Comparison of ENCODE assay signal across 22 cellular contexts in genomic region chr14:93893550-93894329, GRCh38. TPM values are rescaled to one million over a fixed set of nuclear protein-coding genes. Genes with fewer than 3 reads are reported as not detected.
DNase-seq lines count a peak whose midpoint lies in the region; FAIRE-seq and TF ChIP-seq lines count a peak whose summit lies in the region.
"Had no signal": no experiment of that assay in that cellular context is flagged by ENCODE, and none has a peak within 500 bp of the region (broad histone marks: within the 10 kb centered on the region; RNA-seq: fewer than 3 reads in every experiment).

No MANE protein-coding gene starts in this region.

- no peaks in the 10 kb centered on the region for H3K9me3 Mint-ChIP-seq in activated naive CD4-positive, alpha-beta T cell treated with anti-CD3 and anti-CD28 coated beads, Interleukin-2, amount 10 ng/mL, durations not matched to agents 7 days and 5 days
- H3K9me3 Mint-ChIP-seq: activated CD4-positive, alpha-beta memory T cell treated with anti-CD3 and anti-CD28 coated beads, Interleukin-2, amount 10 ng/mL, durations not matched to agents 7 days and 5 days had no signal

- intact Hi-C loops in esophagus squamous epithelium (cut with DNase I): loop anchor here (5.0 kb wide), 1 partner anchor 241 kb away; no protein-coding TSS in a partner anchor
- intact Hi-C loops in kidney (cut with DNase I): no loop called here

- WGBS in esophagus squamous epithelium, 2 donors: 61 to 68% methylated on average over 15 to 17 of the region's 18 CpGs

- no peaks in the 10 kb centered on the region for H3K4me1 Mint-ChIP-seq in activated naive CD4-positive, alpha-beta T cell treated with anti-CD3 and anti-CD28 coated beads, Interleukin-2, amount 10 ng/mL, durations not matched to agents 7 days and 5 days
- H3K4me1 Mint-ChIP-seq: activated CD4-positive, alpha-beta memory T cell treated with anti-CD3 and anti-CD28 coated beads, Interleukin-2, amount 10 ng/mL, durations not matched to agents 7 days and 5 days; CD14-positive monocyte had no signal

- H3K36me3 ChIP-seq in esophagus squamous epithelium (no peaks in the 10 kb centered on the region), kidney (ENCODE audit: control insufficient read depth in 1 of 2, insufficient read depth in 2 of 2, low read length in 2 of 2) (no peaks in the 10 kb centered on the region)
- H3K36me3 ChIP-seq: SJSA1 had no signal

- peaks cover 43% of the 10 kb centered on the region for H3K27me3 Mint-ChIP-seq in activated naive CD4-positive, alpha-beta T cell treated with anti-CD3 and anti-CD28 coated beads, Interleukin-2, amount 10 ng/mL, durations not matched to agents 7 days and 5 days

- POLR2A ChIA-PET in HEK293T (lab: Yijun Ruan, JAX): no interaction called here

- peaks cover 0 to 26% (median 0%) of the 10 kb centered on the region in 4 donors for H3K27me3 ChIP-seq in esophagus squamous epithelium
- H3K27me3 ChIP-seq: SJSA1 had no signal

- no peak overlapping the region for H3K9ac ChIP-seq in kidney (ENCODE audit: low read length in 2 of 2)

- no peak for FAIRE-seq in kidney (lab: Jason Lieb, UNC)
- FAIRE-seq: G401.6, RCC 7860 had no signal

- H3K9me3 ChIP-seq in esophagus squamous epithelium (no peaks in the 10 kb centered on the region), kidney (ENCODE audit: control insufficient read depth in 1 of 2, low read length in 2 of 2) (no peaks in the 10 kb centered on the region)
- H3K9me3 ChIP-seq: SJSA1 had no signal

- DNase-seq in AG10803 (ENCODE audit: low read depth) (peak; percentile 17), NCI-H82 (lab: John Stamatoyannopoulos, UW) (peak; percentile 79), esophagus squamous epithelium (lab: John Stamatoyannopoulos, UW) (no peak), kidney (peak; percentile 62), glomerular visceral epithelial cell (ENCODE audit: extremely low spot score) (no peak), HEK293T (ENCODE audit: extremely low spot score) (no peak), NCI-H446 (lab: John Stamatoyannopoulos, UW) (no peak)
- DNase-seq in activated naive CD4-positive, alpha-beta T cell treated with anti-CD3 and anti-CD28 coated beads, Interleukin-2, amount 10 ng/mL, durations not matched to agents 7 days and 5 days: no peak
- DNase-seq: NCI-H2029 had no signal

- H3K4me3 ChIP-seq in AG10803 (ENCODE audit: low read length) (no peak overlapping the region), esophagus squamous epithelium (no peak overlapping the region), kidney (ENCODE audit: low read length in 2 of 2) (no peak overlapping the region)
- H3K4me3 ChIP-seq: SJSA1 had no signal

- CTCF ChIA-PET in activated naive CD4-positive, alpha-beta T cell treated with anti-CD3 and anti-CD28 coated beads, Interleukin-2, amount 10 ng/mL, durations not matched to agents 7 days and 5 days (lab: Charles Lee): interaction anchor here (0.8 to 1.1 kb wide), 2 partner anchors 181 to 239 kb away, joined by 3 to 6 read pairs; no protein-coding TSS in a partner anchor
- CTCF ChIA-PET in HEK293T (lab: Yijun Ruan, JAX): interaction anchor here (0.7 kb wide), 1 partner anchor 17 kb away, joined by 3 read pairs; no protein-coding TSS in a partner anchor

- H3K27ac ChIP-seq in esophagus squamous epithelium (peak overlapping the region in 3 of 4 donors; percentile 37 to 68 (median 66)), kidney (ENCODE audit: low read depth in 2 of 2, low read length in 2 of 2) (no peak overlapping the region)
- H3K27ac ChIP-seq: dorsolateral prefrontal cortex, SJSA1 had no signal

- H3K4me1 ChIP-seq in esophagus squamous epithelium: peaks cover 0 to 25% (median 7%) of the 10 kb centered on the region in 3 donors
- H3K4me1 ChIP-seq in kidney (ENCODE audit: control insufficient read depth in 1 of 2, insufficient read depth in 1 of 2, low read depth in 1 of 2, low read length in 2 of 2): no peaks in the 10 kb centered on the region
- H3K4me1 ChIP-seq: SJSA1 had no signal

- TF ChIP-seq CTCF in AG10803 (conservative IDR thresholded peaks at IDR 0.05; ENCODE audit: low read length): no peak
- TF ChIP-seq CTCF in esophagus squamous epithelium (IDR thresholded peaks at IDR 0.05): no peak
- TF ChIP-seq CTCF in kidney (IDR thresholded peaks at IDR 0.05; ENCODE audit: borderline replicate concordance, extremely low read depth, insufficient read depth): no peak

- H3K36me3 Mint-ChIP-seq in activated naive CD4-positive, alpha-beta T cell treated with anti-CD3 and anti-CD28 coated beads, Interleukin-2, amount 10 ng/mL, durations not matched to agents 7 days and 5 days: no peaks in the 10 kb centered on the region
- H3K36me3 Mint-ChIP-seq: CD14-positive monocyte had no signal

- no peak for TF ChIP-seq POLR2A in esophagus squamous epithelium (IDR thresholded peaks at IDR 0.05)

- no peak overlapping the region for H3K27ac Mint-ChIP-seq in activated naive CD4-positive, alpha-beta T cell treated with anti-CD3 and anti-CD28 coated beads, Interleukin-2, amount 10 ng/mL, durations not matched to agents 7 days and 5 days
- H3K27ac Mint-ChIP-seq: activated CD4-positive, alpha-beta memory T cell treated with anti-CD3 and anti-CD28 coated beads, Interleukin-2, amount 10 ng/mL, durations not matched to agents 7 days and 5 days; CD14-positive monocyte had no signal

- H3K4me3 Mint-ChIP-seq in activated naive CD4-positive, alpha-beta T cell treated with anti-CD3 and anti-CD28 coated beads, Interleukin-2, amount 10 ng/mL, durations not matched to agents 7 days and 5 days: no peak overlapping the region
- H3K4me3 Mint-ChIP-seq: activated CD4-positive, alpha-beta memory T cell treated with anti-CD3 and anti-CD28 coated beads, Interleukin-2, amount 10 ng/mL, durations not matched to agents 7 days and 5 days; CD14-positive monocyte had no signal

TF ChIP-seq in HEK293T, 16 proteins besides CTCF, POLR2A, EP300 and RAD21:
- TF ChIP-seq ZNF384 (IDR thresholded peaks at IDR 0.05) (no peak), SUZ12 (IDR thresholded peaks at IDR 0.05) (no peak), TARDBP (IDR thresholded peaks at IDR 0.05) (no peak), PKNOX1 (IDR thresholded peaks at IDR 0.05) (no peak), HDGF (IDR thresholded peaks at IDR 0.05; ENCODE audit: borderline replicate concordance) (no peak), ARNT (IDR thresholded peaks at IDR 0.05) (no peak)

RNA-seq across cellular contexts. Expression of gene FAM181A, which starts 33.4 kb away (rescaled TPM):
- total RNA-seq in esophagus squamous epithelium: not detected
- not detected for total RNA-seq in kidney
- not detected for polyA plus RNA-seq in kidney (ENCODE audit: insufficient read depth, low read depth, low replicate concordance)
- total RNA-seq: A673; activated CD4-positive, alpha-beta memory T cell treated with anti-CD3 and anti-CD28 coated beads, Interleukin-2, amount 10 ng/mL, durations not matched to agents 7 days and 5 days; epithelial cell of proximal tubule; lung microvascular endothelial cell; osteocyte; right cardiac atrium; SJSA1; subcutaneous adipose tissue; T-helper 2 cell treated with Interferon-gamma antibody and Interleukin-4, amounts not matched to agents 100 ng/mL and 5 ng/mL, for 36 hours had no signal
- polyA plus RNA-seq: CD14-positive monocyte, right cardiac atrium had no signal

Comparison
In these comparisons a context has a peak if more than half of its experiments do, and no peak if none do; other contexts are left out.
1. DNase-seq: peak in AG10803 (single experiment), NCI-H82 (single experiment) and kidney (single experiment); none in esophagus squamous epithelium (single experiment), glomerular visceral epithelial cell (single experiment), activated naive CD4-positive, alpha-beta T cell treated with anti-CD3 and anti-CD28 coated beads, Interleukin-2, amount 10 ng/mL, durations not matched to agents 7 days and 5 days (single experiment), HEK293T (single experiment) and NCI-H446 (0 of 2).
2. H3K27ac ChIP-seq: peak in esophagus squamous epithelium (3 of 4); none in kidney (0 of 2).